1 cellular context compared by ENCODE assay signal in genomic region chr14:80977103-80977728, GRCh38.
TF ChIP-seq lines count a peak whose summit lies in the region.

No MANE protein-coding gene starts in this region.

TF ChIP-seq in HCT116, 20 proteins besides CTCF, POLR2A, EP300 and RAD21 (continued from another document):
- no peak for TF ChIP-seq REST (IDR thresholded peaks at IDR 0.05; ENCODE audit: low read depth)
- no peak for TF ChIP-seq SP1 (IDR thresholded peaks at IDR 0.05; ENCODE audit: low read depth)
- TF ChIP-seq ATF3 (IDR thresholded peaks at IDR 0.05): no peak
